8 cellular contexts compared by ENCODE assay signal in the genomic region with DNA sequence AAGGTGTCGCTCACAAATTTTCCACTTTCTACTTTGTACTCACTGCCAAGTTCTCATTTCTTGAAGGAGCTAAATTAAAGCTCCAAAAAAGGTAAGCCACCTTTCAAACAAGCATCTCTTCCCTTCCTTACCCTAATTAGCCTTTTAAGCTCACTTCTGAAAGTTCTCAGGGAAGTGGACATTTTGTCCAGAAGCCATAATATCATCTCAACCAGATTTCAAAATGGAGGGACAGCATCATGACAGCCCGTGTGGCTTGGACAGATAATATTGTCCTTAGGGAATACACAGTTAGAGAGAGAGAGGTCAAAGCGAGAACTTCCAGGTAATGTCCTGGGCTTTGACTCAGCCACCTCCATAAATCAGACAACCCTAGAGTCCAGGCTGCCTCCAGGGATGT.
"Had no signal": no experiment of that assay in that cellular context is flagged by ENCODE, and none has a peak within 500 bp of the region (broad histone marks: within the 10 kb centered on the region; RNA-seq: fewer than 3 reads in every experiment).

No MANE protein-coding gene starts in this region.

- FAIRE-seq: G401.6, GM12878, GM12891, GM12892, GM18507, GM19239 had no signal

- DNase-seq: GDM1, GF-D8 had no signal

- H3K4me3 ChIP-seq: GM12878 had no signal

- ATAC-seq: GM12878 had no signal
